In the genomic region with DNA sequence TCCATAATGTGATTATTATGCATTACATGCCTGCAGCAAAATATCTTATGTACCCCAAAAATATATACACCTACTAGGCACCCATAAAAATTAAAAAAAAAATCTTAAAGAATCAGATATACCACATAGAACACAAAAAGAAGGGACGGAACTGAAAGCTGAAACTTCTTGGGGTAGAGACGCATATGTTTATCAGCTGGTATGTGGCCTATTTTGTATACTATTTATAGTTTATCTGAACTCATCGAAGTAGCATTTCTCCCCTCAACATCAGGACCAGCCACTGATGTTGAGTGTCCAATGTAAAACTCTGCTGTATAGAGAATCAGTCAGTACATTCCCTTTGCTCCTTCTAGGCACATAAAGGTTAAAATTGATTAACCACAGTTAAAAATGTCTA, we compare ENCODE assay signal across 7 cellular contexts.
"Had no signal": no experiment of that assay in that cellular context is flagged by ENCODE, and none has a peak within 500 bp of the region (broad histone marks: within the 10 kb centered on the region; RNA-seq: fewer than 3 reads in every experiment).

No MANE protein-coding gene starts in this region.

- DNase-seq: GDM1, GF-D8 had no signal

- H3K4me3 ChIP-seq: GM12878 had no signal

- FAIRE-seq: G401.6, GM12878, GM12891, GM12892, GM19239 had no signal

- ATAC-seq: GM12878 had no signal
